ENCODE assay signal across 8 cellular contexts in the genomic region with DNA sequence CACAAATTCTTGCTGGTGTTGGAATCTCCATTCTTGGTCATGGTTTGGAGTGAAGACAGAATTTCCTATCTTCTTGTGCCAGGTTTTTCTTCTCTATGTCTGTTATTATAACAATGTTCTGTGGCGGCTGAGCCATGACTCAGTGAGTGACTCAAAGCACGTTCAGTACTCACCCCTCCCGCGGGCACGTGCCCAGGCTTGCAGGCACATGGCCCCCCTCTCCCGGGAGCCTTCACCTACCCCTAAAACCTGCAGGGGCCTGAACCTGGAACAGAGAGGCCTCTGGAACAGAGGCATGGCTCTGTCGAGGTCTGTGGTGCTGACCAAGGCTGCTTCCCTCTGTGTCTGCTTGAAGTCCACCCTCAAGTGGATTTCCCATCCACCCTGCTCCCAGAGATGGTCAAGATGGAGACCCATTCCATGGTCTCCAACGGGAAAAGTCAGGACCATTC. TPM values are rescaled to one million over a fixed set of nuclear protein-coding genes. Genes with fewer than 3 reads are reported as not detected.
DNase-seq lines count a peak whose midpoint lies in the region; ATAC-seq and TF ChIP-seq lines count a peak whose summit lies in the region.

No MANE protein-coding gene starts in this region.

- H3K9ac ChIP-seq in GM23248 = no peak overlapping the region

- H3K4me1 ChIP-seq in GM23248 (ENCODE audit: insufficient read depth) (peaks cover 12% of the 10 kb centered on the region), heart left ventricle (peaks cover 0 to 11% (median 2%) of the 10 kb centered on the region in 12 donors)

- DNase-seq in GM23248 = peak; percentile 97
- DNase-seq in activated CD8-positive, alpha-beta memory T cell treated with anti-CD3 and anti-CD28 coated beads, Interleukin-2, amount 50 U/mL, for 4 hours = peak; percentile 12
- peak in 3 of 5 donors; percentile 61 to 86 (median 75) for DNase-seq in heart left ventricle
- no peak for DNase-seq in T-helper 9 cell
- no peak for DNase-seq in SHP77 treated with DMSO at 0.1 percent for 48 hours (lab: John Stamatoyannopoulos, UW)
- DNase-seq in NAMALWA (ENCODE audit: low spot score) = no peak

- H3K9me3 ChIP-seq in GM23248 (ENCODE audit: low read depth) (no peaks in the 10 kb centered on the region), heart left ventricle (no peaks in the 10 kb centered on the region)

- H3K4me3 Mint-ChIP-seq in stimulated activated memory B cell treated with anti-CD40 and anti-IgM and Interleukin-4, amounts not matched to agents 10 μg/mL and 1 μg/mL and 100 μg/mL, for 72 hours = no peak overlapping the region

- H3K36me3 ChIP-seq in GM23248 (ENCODE audit: low read depth) = no peaks in the 10 kb centered on the region
- H3K36me3 ChIP-seq in heart left ventricle = peaks cover 0 to 40% (median 31%) of the 10 kb centered on the region in 9 donors

- ATAC-seq in heart left ventricle = peak; percentile 33 to 82 (median 66)
- ATAC-seq in stimulated activated memory B cell treated with anti-CD40 and anti-IgM and Interleukin-4, amounts not matched to agents 10 μg/mL and 1 μg/mL and 100 μg/mL, for 72 hours = no peak

- no peak for TF ChIP-seq CTCF in heart left ventricle (IDR thresholded peaks at IDR 0.05)

- peaks cover 26% of the 10 kb centered on the region for H3K27me3 Mint-ChIP-seq in stimulated activated memory B cell treated with anti-CD40 and anti-IgM and Interleukin-4, amounts not matched to agents 10 μg/mL and 1 μg/mL and 100 μg/mL, for 72 hours

- no peak overlapping the region for H2AFZ ChIP-seq in GM23248

- H3K4me2 ChIP-seq in GM23248 (ENCODE audit: unreplicated experiment) = peak overlapping the region; percentile 87

- H4K20me1 ChIP-seq in GM23248 (ENCODE audit: insufficient read depth) = no peaks in the 10 kb centered on the region

- H3K27me3 ChIP-seq in GM23248 (replicated peaks; ENCODE audit: insufficient read depth) (no peaks in the 10 kb centered on the region; the same call in 1 of the 2 replicates), heart left ventricle (no peaks in the 10 kb centered on the region)

- no peaks in the 10 kb centered on the region for H3K79me2 ChIP-seq in GM23248 (ENCODE audit: insufficient read depth)

- peak overlapping the region; percentile 53 for H3K27ac ChIP-seq in GM23248
- peak overlapping the region in 6 of 12 donors; percentile 1 to 86 (median 25) for H3K27ac ChIP-seq in heart left ventricle
- H3K27ac ChIP-seq in skin epidermis = peak overlapping the region in 19 of 21 experiments; percentile 7 to 81 (median 58)

- WGBS in GM23248 (ENCODE audit: low coverage in 1 of 2, low lambda C conversion rate in 2 of 2, missing lambda C conversion rate in 2 of 2), 2 experiments = 0 to 2% methylated on average over 8 of the region's 8 CpGs
- WGBS in heart left ventricle, 4 donors = 39 to 65% (median 50%) methylated on average over 8 of the region's 8 CpGs

- no peaks in the 10 kb centered on the region for H3K36me3 Mint-ChIP-seq in stimulated activated memory B cell treated with anti-CD40 and anti-IgM and Interleukin-4, amounts not matched to agents 10 μg/mL and 1 μg/mL and 100 μg/mL, for 72 hours

- peaks cover 5% of the 10 kb centered on the region for H3K4me1 Mint-ChIP-seq in stimulated activated memory B cell treated with anti-CD40 and anti-IgM and Interleukin-4, amounts not matched to agents 10 μg/mL and 1 μg/mL and 100 μg/mL, for 72 hours

- 0 out of 2 replicates have a peak overlapping the region, but pooled peaks have one; percentile 12 for H3K4me3 ChIP-seq in GM23248
- no peak overlapping the region for H3K4me3 ChIP-seq in heart left ventricle
- H3K4me3 ChIP-seq in skin epidermis = no peak overlapping the region

- no peaks in the 10 kb centered on the region for H3K9me2 ChIP-seq in GM23248 (ENCODE audit: insufficient read depth)

- in situ Hi-C loops in GM23248 (cut with MboI) = no loop called here

- peaks cover 12% of the 10 kb centered on the region for H3F3A ChIP-seq in GM23248 (ENCODE audit: insufficient read depth)

- TF ChIP-seq POLR2A in heart left ventricle (IDR thresholded peaks at IDR 0.05) = no peak

- no peaks in the 10 kb centered on the region for H3K9me3 Mint-ChIP-seq in stimulated activated memory B cell treated with anti-CD40 and anti-IgM and Interleukin-4, amounts not matched to agents 10 μg/mL and 1 μg/mL and 100 μg/mL, for 72 hours

- intact Hi-C loops in heart left ventricle (cut with DNase I) = loop anchor here in 4 of 10 donors (2.0 to 10.0 kb wide), 3 partner anchors 30 to 145 kb away; no protein-coding TSS in a partner anchor

- H3K27ac Mint-ChIP-seq in stimulated activated memory B cell treated with anti-CD40 and anti-IgM and Interleukin-4, amounts not matched to agents 10 μg/mL and 1 μg/mL and 100 μg/mL, for 72 hours = no peak overlapping the region

RNA-seq across cellular contexts. Expression of gene PLXNB1, which starts 27.6 kb away (rescaled TPM):
- 5.5 and 8.0 TPM in 2 replicates for total RNA-seq in GM23248 (2014; rRNA removed; shearing (Covaris generic))
- polyA plus RNA-seq in GM23248 (2016; fragmentation: Nextera tagmentation; extraction: Ambion mirVana) (3.3 and 4.9 TPM in 2 replicates), heart left ventricle (10 to 100 TPM; 31.8 to 64.6 TPM)
- total RNA-seq in heart left ventricle = 10 to 100 TPM; 28.0 to 71.8 (median 46.4) TPM

RNA-seq across cellular contexts. Expression of gene FBXW12, which starts 30.3 kb away (rescaled TPM):
- total RNA-seq in GM23248 (2014; rRNA removed; shearing (Covaris generic)) = not detected in 2 replicates
- not detected in 2 replicates for polyA plus RNA-seq in GM23248 (2016; fragmentation: Nextera tagmentation; extraction: Ambion mirVana)
- not detected for total RNA-seq in heart left ventricle
- polyA plus RNA-seq in heart left ventricle = not detected

RNA-seq across cellular contexts. Expression of gene CCDC51, which starts 37.6 kb away (rescaled TPM):
- 10.1 and 10.6 TPM in 2 replicates for total RNA-seq in GM23248 (2014; rRNA removed; shearing (Covaris generic))
- polyA plus RNA-seq in GM23248 (2016; fragmentation: Nextera tagmentation; extraction: Ambion mirVana) = 14.0 and 14.9 TPM in 2 replicates
- total RNA-seq in heart left ventricle = 10 to 100 TPM in 6 of 9 donors, 1 to 10 TPM in 3; 8.2 to 14.8 (median 11.6) TPM
- polyA plus RNA-seq in heart left ventricle = 10 to 100 TPM in 1 of 2 donors, 1 to 10 TPM in 1; 9.3 to 13.5 TPM

RNA-seq across cellular contexts. Expression of gene TMA7, which starts 37.8 kb away (rescaled TPM):
- 150 and 244 TPM in 2 replicates for total RNA-seq in GM23248 (2014; rRNA removed; shearing (Covaris generic))
- polyA plus RNA-seq in GM23248 (2016; fragmentation: Nextera tagmentation; extraction: Ambion mirVana) (535 and 552 TPM in 2 replicates), heart left ventricle (100 to 1,000 TPM; 289 to 733 TPM)
- 100 to 1,000 TPM; 177 to 284 (median 198) TPM for total RNA-seq in heart left ventricle

RNA-seq across cellular contexts. Expression of gene ATRIP, which starts 44.2 kb away (rescaled TPM):
- total RNA-seq in GM23248 (2014; rRNA removed; shearing (Covaris generic)) = 8.4 and 9.5 TPM in 2 replicates
- 4.2 and 4.6 TPM in 2 replicates for polyA plus RNA-seq in GM23248 (2016; fragmentation: Nextera tagmentation; extraction: Ambion mirVana)
- total RNA-seq in heart left ventricle = 1 to 10 TPM; 2.1 to 5.0 (median 3.6) TPM
- 1 to 10 TPM; 2.6 to 5.1 TPM for polyA plus RNA-seq in heart left ventricle

Comparison
In these comparisons a context has a peak if more than half of its experiments do, and no peak if none do; other contexts are left out.
1. DNase-seq: peak in GM23248 (single experiment), activated CD8-positive, alpha-beta memory T cell treated with anti-CD3 and anti-CD28 coated beads, Interleukin-2, amount 50 U/mL, for 4 hours (single experiment) and heart left ventricle (3 of 5); none in T-helper 9 cell (single experiment), SHP77 treated with DMSO at 0.1 percent for 48 hours (single experiment) and NAMALWA (single experiment).